Comparison of ENCODE assay signal across 22 cellular contexts in genomic region chr20:23507346-23507745, GRCh38. TPM values are rescaled to one million over a fixed set of nuclear protein-coding genes. Genes with fewer than 3 reads are reported as not detected.
"Had no signal": no experiment of that assay in that cellular context is flagged by ENCODE, and none has a peak within 500 bp of the region (broad histone marks: within the 10 kb centered on the region; RNA-seq: fewer than 3 reads in every experiment).

No MANE protein-coding gene starts in this region.

- H3K4me1 Mint-ChIP-seq: activated B cell treated with CpG ODN at 0.5 μM for 24 hours; naive thymus-derived CD8-positive, alpha-beta T cell; stimulated activated naive CD8-positive, alpha-beta T cell treated with anti-CD3 and anti-CD28 coated beads, Interleukin-15, amount 100 ng/mL, for 72 hours had no signal

- DNase-seq: activated B cell treated with CpG ODN at 0.5 μM for 24 hours; activated CD4-positive, alpha-beta T cell treated with anti-CD3 and anti-CD28 coated beads for 48 hours; activated CD8-positive, alpha-beta memory T cell treated with anti-CD3 and anti-CD28 coated beads, Interleukin-2, amount 50 U/mL, for 48 hours; activated gamma-delta T cell treated with Interleukin-2 at 50 U/mL for 16 hours; activated T-cell treated with anti-CD3 and anti-CD28 coated beads, Interleukin-2, amount 50 U/mL, for 72 hours; amygdala; body of pancreas; caudate nucleus; kidney; left ventricle myocardium inferior; naive thymus-derived CD8-positive, alpha-beta T cell; stimulated activated naive CD8-positive, alpha-beta T cell treated with anti-CD3 and anti-CD28 coated beads, Interleukin-15, amount 100 ng/mL, for 72 hours; testis; upper lobe of left lung had no signal

- H3K27me3 ChIP-seq: body of pancreas, right atrium auricular region, testis, upper lobe of left lung had no signal

- H3K4me2 ChIP-seq: smooth muscle cell had no signal

- ATAC-seq: activated T-cell treated with anti-CD3 and anti-CD28 coated beads, Interleukin-2, amount 50 U/mL, for 72 hours; body of pancreas; naive thymus-derived CD8-positive, alpha-beta T cell; stimulated activated naive CD8-positive, alpha-beta T cell treated with anti-CD3 and anti-CD28 coated beads, Interleukin-15, amount 100 ng/mL, for 72 hours had no signal

- H3K36me3 Mint-ChIP-seq: activated naive CD8-positive, alpha-beta T cell; naive thymus-derived CD8-positive, alpha-beta T cell had no signal

- H3K9me3 Mint-ChIP-seq: activated B cell treated with CpG ODN at 0.5 μM for 24 hours; activated T-cell treated with anti-CD3 and anti-CD28 coated beads, Interleukin-2, amount 50 U/mL, for 72 hours; naive thymus-derived CD8-positive, alpha-beta T cell; stimulated activated naive CD8-positive, alpha-beta T cell treated with anti-CD3 and anti-CD28 coated beads, Interleukin-15, amount 100 ng/mL, for 72 hours; T-helper 1 cell treated with Interleukin-12 subunit alpha and Interleukin-12 subunit beta and Interleukin-4 antibody, amounts not matched to agents 30 μg/mL and 1 μg/mL, for 36 hours had no signal

- H3K4me3 Mint-ChIP-seq: activated B cell treated with CpG ODN at 0.5 μM for 24 hours; activated naive CD8-positive, alpha-beta T cell; activated T-cell treated with anti-CD3 and anti-CD28 coated beads, Interleukin-2, amount 50 U/mL, for 72 hours; naive thymus-derived CD8-positive, alpha-beta T cell; stimulated activated naive CD8-positive, alpha-beta T cell treated with anti-CD3 and anti-CD28 coated beads, Interleukin-15, amount 100 ng/mL, for 72 hours; T-helper 1 cell treated with Interleukin-12 subunit alpha and Interleukin-12 subunit beta and Interleukin-4 antibody, amounts not matched to agents 30 μg/mL and 1 μg/mL, for 36 hours had no signal

- H3K4me3 ChIP-seq: body of pancreas, left ventricle myocardium inferior, right atrium auricular region, smooth muscle cell, testis, upper lobe of left lung had no signal

- FAIRE-seq: colon, endometrium, kidney had no signal

- H3K4me1 ChIP-seq: body of pancreas, left ventricle myocardium inferior, right atrium auricular region, upper lobe of left lung had no signal

- H3K36me3 ChIP-seq: left ventricle myocardium inferior, right atrium auricular region, upper lobe of left lung had no signal

- H3K27ac ChIP-seq: body of pancreas, left ventricle myocardium inferior, right atrium auricular region, upper lobe of left lung had no signal

- H3K9me3 ChIP-seq: body of pancreas, left ventricle myocardium inferior, right atrium auricular region, testis, upper lobe of left lung had no signal

- H3K27ac Mint-ChIP-seq: activated B cell treated with CpG ODN at 0.5 μM for 24 hours; activated naive CD8-positive, alpha-beta T cell; activated T-cell treated with anti-CD3 and anti-CD28 coated beads, Interleukin-2, amount 50 U/mL, for 72 hours; naive thymus-derived CD8-positive, alpha-beta T cell; T-helper 1 cell treated with Interleukin-12 subunit alpha and Interleukin-12 subunit beta and Interleukin-4 antibody, amounts not matched to agents 30 μg/mL and 1 μg/mL, for 36 hours had no signal

RNA-seq across cellular contexts. Expression of gene CST8, which starts 16.4 kb away (rescaled TPM):
- total RNA-seq: activated B cell treated with CpG ODN at 0.5 μM for 24 hours; activated T-cell treated with anti-CD3 and anti-CD28 coated beads, Interleukin-2, amount 50 U/mL, for 72 hours; body of pancreas; kidney; left ventricle myocardium inferior; mucosa of gallbladder; naive thymus-derived CD8-positive, alpha-beta T cell; right atrium auricular region; smooth muscle cell; upper lobe of left lung had no signal
- polyA plus RNA-seq: esophagus; naive thymus-derived CD8-positive, alpha-beta T cell; smooth muscle cell had no signal

RNA-seq across cellular contexts. Expression of gene CST11, which starts 54.7 kb away (rescaled TPM):
- total RNA-seq: activated B cell treated with CpG ODN at 0.5 μM for 24 hours; activated T-cell treated with anti-CD3 and anti-CD28 coated beads, Interleukin-2, amount 50 U/mL, for 72 hours; body of pancreas; kidney; left ventricle myocardium inferior; mucosa of gallbladder; naive thymus-derived CD8-positive, alpha-beta T cell; right atrium auricular region; smooth muscle cell; testis; upper lobe of left lung had no signal
- polyA plus RNA-seq: naive thymus-derived CD8-positive, alpha-beta T cell; smooth muscle cell had no signal
